In genomic region chr2:46915281-46915810, GRCh38 we compare ENCODE assay signal across 8 cellular contexts. TPM values are rescaled to one million over a fixed set of nuclear protein-coding genes. Genes with fewer than 3 reads are reported as not detected.
DNase-seq lines count a peak whose midpoint lies in the region; ATAC-seq and TF ChIP-seq lines count a peak whose summit lies in the region.

TSS of gene MCFD2 (minus strand) at chr2:46915806. CDS start at chr2:46909171, 6,635 bp downstream.

- H3K4me3 ChIP-seq in BLaER1 (peak within 1 kb of the TSS; percentile 99), body of pancreas (peak within 1 kb of the TSS; percentile 85 to 99), iPS-18a (ENCODE audit: low read length) (peak within 1 kb of the TSS; percentile 90), skin epidermis (peak within 1 kb of the TSS; percentile 84 to 97 (median 94))

- intact Hi-C loops in body of pancreas (cut with DNase I) = no loop called here

- H3K9me3 ChIP-seq in BLaER1 (no peaks in the 10 kb centered on the region), body of pancreas (no peaks in the 10 kb centered on the region), iPS-18a (ENCODE audit: control insufficient read depth, low read depth, low read length) (no peaks in the 10 kb centered on the region)

- no peak for TF ChIP-seq CTCF in body of pancreas (IDR thresholded peaks at IDR 0.05)

- H3K27me3 ChIP-seq in BLaER1 (no peaks in the 10 kb centered on the region), body of pancreas (no peaks in the 10 kb centered on the region), iPS-18a (ENCODE audit: control insufficient read depth, insufficient read depth, low read length) (no peaks in the 10 kb centered on the region)

- H4K20me1 ChIP-seq in BLaER1 = peaks cover 49% of the 10 kb centered on the region

- peak in 1 of 3 donors; percentile 78 for TF ChIP-seq POLR2A in body of pancreas (IDR thresholded peaks at IDR 0.05)

- in situ Hi-C loops in KBM-7 (cut with MboI; ENCODE audit: low pct_unique_long_range_greater_than_20kb, low sequenced_read_pairs) = no loop called here

- DNase-seq in KBM-7 (peak; percentile 45), body of pancreas (peak in 3 of 4 donors; percentile 46 to 53 (median 50)), NCI-H146 treated with DMSO at 0.1 percent for 48 hours (lab: John Stamatoyannopoulos, UW; ENCODE audit: unreplicated experiment) (no peak), glomerular visceral epithelial cell (ENCODE audit: extremely low spot score) (no peak)

- ATAC-seq in GM21515 (IDR thresholded peaks at IDR 0.05; ENCODE audit: unreplicated experiment) = peak; percentile 26
- peak; percentile 19 for ATAC-seq in body of pancreas

- 0 to 1% methylated on average over 8 to 33 of the region's 38 CpGs for WGBS in body of pancreas, 2 donors

- peak within 1 kb of the TSS; percentile 96 for H3K4me2 ChIP-seq in BLaER1

- peak within 1 kb of the TSS; percentile 97 for H3K27ac ChIP-seq in BLaER1
- H3K27ac ChIP-seq in body of pancreas = peak within 1 kb of the TSS; percentile 99 to 100 (median 99)
- H3K27ac ChIP-seq in iPS-18a (ENCODE audit: low read length) = peak within 1 kb of the TSS; percentile 25
- H3K27ac ChIP-seq in skin epidermis = peak within 1 kb of the TSS; percentile 80 to 98 (median 94)

- peaks cover 38% of the 10 kb centered on the region for H3K36me3 ChIP-seq in BLaER1
- no peaks in the 10 kb centered on the region for H3K36me3 ChIP-seq in body of pancreas (replicated peaks in 1 of 2; ENCODE audit: insufficient read depth in 1 of 2, low read depth in 2 of 2)
- no peaks in the 10 kb centered on the region for H3K36me3 ChIP-seq in iPS-18a (ENCODE audit: control insufficient read depth, low read depth, low read length)

- peak within 1 kb of the TSS; percentile 98 for H3K9ac ChIP-seq in BLaER1
- peak within 1 kb of the TSS; percentile 83 for H3K9ac ChIP-seq in iPS-18a (ENCODE audit: low read length)

- peaks cover 54% of the 10 kb centered on the region for H3K4me1 ChIP-seq in BLaER1
- peaks cover 49% of the 10 kb centered on the region for H3K4me1 ChIP-seq in body of pancreas
- peaks cover 6% of the 10 kb centered on the region for H3K4me1 ChIP-seq in iPS-18a (ENCODE audit: control insufficient read depth, low read depth, low read length)

RNA-seq across cellular contexts. Expression of gene MCFD2, which starts in this region (rescaled TPM):
- 10 to 100 TPM; 42.2 to 73.7 TPM for total RNA-seq in body of pancreas

Comparison
In these comparisons a context has a peak if more than half of its experiments do, and no peak if none do; other contexts are left out.
1. H3K27ac ChIP-seq: peak in every context shown above with its lines; median percentile 99 in body of pancreas; 97 in BLaER1; 94 in skin epidermis; 25 in iPS-18a.
2. DNase-seq: peak in KBM-7 (single experiment) and body of pancreas (3 of 4); none in NCI-H146 treated with DMSO at 0.1 percent for 48 hours (single experiment) and glomerular visceral epithelial cell (single experiment).
3. Peak in every context shown above with its lines, with median percentiles within 50 percentile points of each other: H3K4me3 ChIP-seq.